Comparison of ENCODE assay signal across 1 cellular context in the genomic region with DNA sequence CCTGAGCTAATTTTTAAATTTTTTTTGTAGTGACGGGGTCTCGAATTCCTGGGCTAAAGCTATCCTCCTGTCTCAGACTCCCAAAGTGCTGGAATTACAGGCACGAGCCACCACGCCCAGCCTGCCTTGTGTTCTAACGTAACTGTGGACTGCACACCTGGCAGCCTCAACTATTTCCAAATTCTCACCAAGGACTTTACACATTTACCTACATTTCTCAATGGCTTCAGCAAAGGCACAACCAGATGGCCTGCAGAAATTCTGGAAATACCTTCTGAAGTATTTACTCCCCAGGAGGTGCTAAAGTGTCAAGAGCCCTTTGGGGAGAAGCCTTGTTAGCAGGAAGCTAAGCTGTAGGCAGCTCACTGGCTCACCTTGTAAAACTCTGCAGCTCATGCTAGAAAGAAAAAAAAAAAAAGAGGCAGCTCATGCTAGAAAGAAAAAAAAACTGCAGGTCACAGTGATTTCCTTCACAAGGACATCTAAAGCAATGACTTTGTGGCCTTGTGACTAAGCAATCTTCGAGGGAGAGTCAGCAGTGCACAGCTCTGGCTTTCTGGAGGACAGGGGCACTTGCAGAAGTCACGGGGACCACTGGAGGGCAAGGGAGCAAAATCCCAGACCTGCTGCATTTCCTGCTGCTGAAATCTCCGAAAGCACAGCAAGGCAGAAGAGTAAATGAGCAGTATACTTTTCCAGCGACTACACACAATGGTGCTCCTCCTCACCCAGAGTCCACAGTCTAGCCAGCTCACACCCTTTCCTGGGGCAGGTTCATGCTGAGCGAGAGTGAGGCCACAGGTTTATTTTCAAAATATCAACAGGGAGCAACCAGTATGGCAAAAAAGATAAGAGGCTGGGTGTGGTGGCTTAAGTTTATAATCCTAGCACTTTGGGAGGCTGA.
TF ChIP-seq lines count a peak whose summit lies in the region.

No MANE protein-coding gene starts in this region.

TF ChIP-seq in HEK293, 187 proteins besides CTCF, POLR2A, EP300 and RAD21 (continued from another document):
- TF ChIP-seq, protein P1, sequence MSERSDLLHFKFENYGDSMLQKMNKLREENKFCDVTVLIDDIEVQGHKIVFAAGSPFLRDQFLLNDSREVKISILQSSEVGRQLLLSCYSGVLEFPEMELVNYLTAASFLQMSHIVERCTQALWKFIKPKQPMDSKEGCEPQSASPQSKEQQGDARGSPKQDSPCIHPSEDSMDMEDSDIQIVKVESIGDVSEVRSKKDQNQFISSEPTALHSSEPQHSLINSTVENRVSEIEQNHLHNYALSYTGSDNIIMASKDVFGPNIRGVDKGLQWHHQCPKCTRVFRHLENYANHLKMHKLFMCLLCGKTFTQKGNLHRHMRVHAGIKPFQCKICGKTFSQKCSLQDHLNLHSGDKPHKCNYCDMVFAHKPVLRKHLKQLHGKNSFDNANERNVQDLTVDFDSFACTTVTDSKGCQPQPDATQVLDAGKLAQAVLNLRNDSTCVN (tag by site-specific recombination; optimal IDR thresholded peaks at IDR 0.05), result no peak
- TF ChIP-seq HOXA7 (CRISPR knock-in tag; IDR thresholded peaks at IDR 0.05; ENCODE audit: borderline replicate concordance) (no peak), SCRT1 (tag by site-specific recombination; IDR thresholded peaks at IDR 0.05; ENCODE audit: borderline replicate concordance) (peak; percentile 45; the same call in 1 of the 2 replicates), ZNF416 (tag by site-specific recombination; IDR thresholded peaks at IDR 0.05) (no peak), ZNF544 (tag by site-specific recombination; IDR thresholded peaks at IDR 0.05) (no peak), SCRT2 (tag by site-specific recombination; IDR thresholded peaks at IDR 0.05) (peak; percentile 37; the same call in 1 of the 2 replicates), ZNF248 (tag by site-specific recombination; IDR thresholded peaks at IDR 0.05) (no peak), KLF1 (tag by site-specific recombination; IDR thresholded peaks at IDR 0.05) (peak; percentile 81), ZSCAN16 (tag by site-specific recombination; IDR thresholded peaks at IDR 0.05) (no peak), ZNF585B (tag by site-specific recombination; IDR thresholded peaks at IDR 0.05) (no peak), SP7 (tag by site-specific recombination; IDR thresholded peaks at IDR 0.05) (no peak)
- TF ChIP-seq, protein P2, sequence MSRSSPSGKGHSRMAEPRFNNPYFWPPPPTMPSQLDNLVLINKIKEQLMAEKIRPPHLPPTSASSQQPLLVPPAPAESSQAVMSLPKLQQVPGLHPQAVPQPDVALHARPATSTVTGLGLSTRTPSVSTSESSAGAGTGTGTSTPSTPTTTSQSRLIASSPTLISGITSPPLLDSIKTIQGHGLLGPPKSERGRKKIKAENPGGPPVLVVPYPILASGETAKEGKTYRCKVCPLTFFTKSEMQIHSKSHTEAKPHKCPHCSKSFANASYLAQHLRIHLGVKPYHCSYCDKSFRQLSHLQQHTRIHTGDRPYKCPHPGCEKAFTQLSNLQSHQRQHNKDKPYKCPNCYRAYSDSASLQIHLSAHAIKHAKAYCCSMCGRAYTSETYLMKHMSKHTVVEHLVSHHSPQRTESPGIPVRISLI (tag by site-specific recombination; IDR thresholded peaks at IDR 0.05), result 0 out of 2 replicates have a peak, but pooled peaks have one; percentile 33
- TF ChIP-seq, protein P3, sequence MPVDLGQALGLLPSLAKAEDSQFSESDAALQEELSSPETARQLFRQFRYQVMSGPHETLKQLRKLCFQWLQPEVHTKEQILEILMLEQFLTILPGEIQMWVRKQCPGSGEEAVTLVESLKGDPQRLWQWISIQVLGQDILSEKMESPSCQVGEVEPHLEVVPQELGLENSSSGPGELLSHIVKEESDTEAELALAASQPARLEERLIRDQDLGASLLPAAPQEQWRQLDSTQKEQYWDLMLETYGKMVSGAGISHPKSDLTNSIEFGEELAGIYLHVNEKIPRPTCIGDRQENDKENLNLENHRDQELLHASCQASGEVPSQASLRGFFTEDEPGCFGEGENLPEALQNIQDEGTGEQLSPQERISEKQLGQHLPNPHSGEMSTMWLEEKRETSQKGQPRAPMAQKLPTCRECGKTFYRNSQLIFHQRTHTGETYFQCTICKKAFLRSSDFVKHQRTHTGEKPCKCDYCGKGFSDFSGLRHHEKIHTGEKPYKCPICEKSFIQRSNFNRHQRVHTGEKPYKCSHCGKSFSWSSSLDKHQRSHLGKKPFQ (tag by site-specific recombination; IDR thresholded peaks at IDR 0.05), result no peak
- TF ChIP-seq, protein P4, sequence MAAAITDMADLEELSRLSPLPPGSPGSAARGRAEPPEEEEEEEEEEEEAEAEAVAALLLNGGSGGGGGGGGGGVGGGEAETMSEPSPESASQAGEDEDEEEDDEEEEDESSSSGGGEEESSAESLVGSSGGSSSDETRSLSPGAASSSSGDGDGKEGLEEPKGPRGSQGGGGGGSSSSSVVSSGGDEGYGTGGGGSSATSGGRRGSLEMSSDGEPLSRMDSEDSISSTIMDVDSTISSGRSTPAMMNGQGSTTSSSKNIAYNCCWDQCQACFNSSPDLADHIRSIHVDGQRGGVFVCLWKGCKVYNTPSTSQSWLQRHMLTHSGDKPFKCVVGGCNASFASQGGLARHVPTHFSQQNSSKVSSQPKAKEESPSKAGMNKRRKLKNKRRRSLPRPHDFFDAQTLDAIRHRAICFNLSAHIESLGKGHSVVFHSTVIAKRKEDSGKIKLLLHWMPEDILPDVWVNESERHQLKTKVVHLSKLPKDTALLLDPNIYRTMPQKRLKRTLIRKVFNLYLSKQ (tag by site-specific recombination; IDR thresholded peaks at IDR 0.05; ENCODE audit: borderline replicate concordance), result no peak
